In genomic region chr10:66836057-66836456, GRCh38 we compare ENCODE assay signal across 12 cellular contexts.
DNase-seq lines count a peak whose midpoint lies in the region; ATAC-seq and TF ChIP-seq lines count a peak whose summit lies in the region.
"Had no signal": no experiment of that assay in that cellular context is flagged by ENCODE, and none has a peak within 500 bp of the region (broad histone marks: within the 10 kb centered on the region; RNA-seq: fewer than 3 reads in every experiment).

No MANE protein-coding gene starts in this region.

- H3K27me3 Mint-ChIP-seq in HFFc6 (ENCODE audit: insufficient read depth) = no peaks in the 10 kb centered on the region
- H3K27me3 Mint-ChIP-seq in activated T-cell treated with anti-CD3 and anti-CD28 coated beads, Interleukin-2, amount 50 U/mL, for 24 hours = no peaks in the 10 kb centered on the region
- H3K27me3 Mint-ChIP-seq: B cell; central memory CD8-positive, alpha-beta T cell had no signal

- peak overlapping the region; percentile 53 for H3K27ac Mint-ChIP-seq in HFFc6
- H3K27ac Mint-ChIP-seq in activated T-cell treated with anti-CD3 and anti-CD28 coated beads, Interleukin-2, amount 50 U/mL, for 24 hours = no peak overlapping the region
- H3K27ac Mint-ChIP-seq: B cell had no signal

- H3K36me3 ChIP-seq in adipocyte (ENCODE audit: control insufficient read depth, insufficient read depth, low read length, severe bottlenecking) = no peaks in the 10 kb centered on the region
- H3K36me3 ChIP-seq: right atrium auricular region had no signal

- CTCF ChIA-PET in AG04450 (lab: Charles Lee) = interaction anchor here (1.7 kb wide), 1 partner anchor 90 kb away, joined by 4 read pairs; the partner anchor contains the start of gene LRRTM3

- no peak overlapping the region for H3K27ac ChIP-seq in AG04450 (ENCODE audit: low read depth, low read length)
- H3K27ac ChIP-seq: right atrium auricular region had no signal

- no peak for TF ChIP-seq CTCF in AG04450 (IDR thresholded peaks at IDR 0.05; ENCODE audit: low read depth, low read length)
- TF ChIP-seq CTCF in HFFc6 (IDR thresholded peaks at IDR 0.05) = no peak

- H3K9me3 Mint-ChIP-seq in HFFc6 = no peaks in the 10 kb centered on the region
- no peaks in the 10 kb centered on the region for H3K9me3 Mint-ChIP-seq in activated T-cell treated with anti-CD3 and anti-CD28 coated beads, Interleukin-2, amount 50 U/mL, for 24 hours

- H3K4me3 Mint-ChIP-seq in HFFc6 = no peak overlapping the region; the same call in 1 of the 2 replicates
- no peak overlapping the region for H3K4me3 Mint-ChIP-seq in activated T-cell treated with anti-CD3 and anti-CD28 coated beads, Interleukin-2, amount 50 U/mL, for 24 hours
- H3K4me3 Mint-ChIP-seq: B cell; central memory CD8-positive, alpha-beta T cell had no signal

- no peak for ATAC-seq in HG02852 (IDR thresholded peaks at IDR 0.05; ENCODE audit: unreplicated experiment)

- H3K4me3 ChIP-seq in AG04450 (ENCODE audit: low read depth, low read length) (no peak overlapping the region), adipocyte (ENCODE audit: low read length) (no peak overlapping the region)
- H3K4me3 ChIP-seq: right atrium auricular region had no signal

- no peak overlapping the region for H3K9ac ChIP-seq in adipocyte (ENCODE audit: low read length)

- peaks cover 41% of the 10 kb centered on the region for H3K4me1 Mint-ChIP-seq in HFFc6 (ENCODE audit: low read depth)
- H3K4me1 Mint-ChIP-seq in activated T-cell treated with anti-CD3 and anti-CD28 coated beads, Interleukin-2, amount 50 U/mL, for 24 hours (ENCODE audit: low read depth) = no peaks in the 10 kb centered on the region
- H3K4me1 Mint-ChIP-seq: B cell; central memory CD8-positive, alpha-beta T cell had no signal

- H3K36me3 Mint-ChIP-seq in HFFc6 (ENCODE audit: low read depth) = no peaks in the 10 kb centered on the region
- H3K36me3 Mint-ChIP-seq in activated T-cell treated with anti-CD3 and anti-CD28 coated beads, Interleukin-2, amount 50 U/mL, for 24 hours (ENCODE audit: low read depth) = no peaks in the 10 kb centered on the region

- H3K27me3 ChIP-seq in AG04450 (ENCODE audit: control insufficient read depth, insufficient read depth, low read length) (no peaks in the 10 kb centered on the region), adipocyte (replicated peaks; ENCODE audit: control insufficient read depth, insufficient read depth, low read length) (no peaks in the 10 kb centered on the region)
- H3K27me3 ChIP-seq: right atrium auricular region had no signal

- H3K9me3 ChIP-seq in AG04450 (ENCODE audit: control insufficient read depth, insufficient read depth, low read length) (no peaks in the 10 kb centered on the region), adipocyte (ENCODE audit: control insufficient read depth, low read length) (no peaks in the 10 kb centered on the region)
- H3K9me3 ChIP-seq: right atrium auricular region had no signal

- POLR2A ChIA-PET in AG04450 (lab: Yijun Ruan, JAX) = no interaction called here

- peak; percentile 37 for DNase-seq in AG04450 (ENCODE audit: low read depth, low spot score)
- peak; percentile 52 for DNase-seq in HFFc6
- peak; percentile 55 for DNase-seq in adipocyte (ENCODE audit: low read depth)
- DNase-seq in islet precursor cell = peak; percentile 79
- DNase-seq in activated T-cell treated with anti-CD3 and anti-CD28 coated beads, Interleukin-2, amount 50 U/mL, for 24 hours = no peak
- DNase-seq in ecto neural progenitor cell (ENCODE audit: low spot score) = no peak
- no peak for DNase-seq in NCI-H1417 treated with DMSO at 0.1 percent for 48 hours (lab: John Stamatoyannopoulos, UW)
- DNase-seq: NCI-H2029 treated with DMSO at 0.1 percent for 48 hours had no signal

- H3K4me1 ChIP-seq in adipocyte (ENCODE audit: control insufficient read depth, insufficient read depth, low read length) = peaks cover 5% of the 10 kb centered on the region

Comparison
In these comparisons a context has a peak if more than half of its experiments do, and no peak if none do; other contexts are left out.
1. DNase-seq: peak in AG04450 (single experiment), HFFc6 (single experiment), adipocyte (single experiment) and islet precursor cell (single experiment); none in activated T-cell treated with anti-CD3 and anti-CD28 coated beads, Interleukin-2, amount 50 U/mL, for 24 hours (single experiment), ecto neural progenitor cell (single experiment) and NCI-H1417 treated with DMSO at 0.1 percent for 48 hours (single experiment).